ENCODE assay signal across 23 cellular contexts in genomic region chr20:14510341-14510740, GRCh38.
A peak's percentile ranks its signal among the peaks of the same experiment; 100 is the strongest.
DNase-seq lines count a peak whose midpoint lies in the region; ATAC-seq, FAIRE-seq and TF ChIP-seq lines count a peak whose summit lies in the region.
"Had no signal": no experiment of that assay in that cellular context is flagged by ENCODE, and none has a peak within 500 bp of the region (broad histone marks: within the 10 kb centered on the region; RNA-seq: fewer than 3 reads in every experiment).

No MANE protein-coding gene starts in this region.

- H3K36me3 ChIP-seq in SK-N-SH (replicated peaks in 1 of 2; ENCODE audit: control insufficient read depth in 1 of 2, insufficient read depth in 2 of 2, low read length in 1 of 2) = no peaks in the 10 kb centered on the region
- no peaks in the 10 kb centered on the region for H3K36me3 ChIP-seq in aorta (ENCODE audit: control insufficient read depth in 1 of 2, insufficient read depth in 2 of 2, low read length in 1 of 2)
- H3K36me3 ChIP-seq: BLaER1 treated with 17β-estradiol and CSF1 and Interleukin-3, amounts not matched to agents 10 nM and 100 nM had no signal

- no peak for TF ChIP-seq POLR2A in A549 (IDR thresholded peaks at IDR 0.05; ENCODE audit: low read length)
- no peak for TF ChIP-seq POLR2A in GM12892 (IDR thresholded peaks at IDR 0.05; ENCODE audit: low read depth, low read length)

- no peak for TF ChIP-seq CTCF in SK-N-SH (IDR thresholded peaks at IDR 0.05)
- no peak for TF ChIP-seq CTCF in A549 (IDR thresholded peaks at IDR 0.05)

- H3K9me3 ChIP-seq in SK-N-SH (no peaks in the 10 kb centered on the region), A549 (no peaks in the 10 kb centered on the region), aorta (ENCODE audit: control insufficient read depth, low read length) (peaks cover 1% of the 10 kb centered on the region)
- H3K9me3 ChIP-seq: BLaER1 treated with 17β-estradiol and CSF1 and Interleukin-3, amounts not matched to agents 10 nM and 100 nM had no signal

- ATAC-seq in SK-N-SH treated with all-trans-retinoic acid at 6 μM for 48 hours (no peak), A549 (no peak), GM21390 (IDR thresholded peaks at IDR 0.05; ENCODE audit: unreplicated experiment) (no peak), aorta (ENCODE audit: low FRiP score) (no peak)
- ATAC-seq: CD8-positive, alpha-beta T cell had no signal

- no peak overlapping the region for H3K4me2 ChIP-seq in SK-N-SH
- H3K4me2 ChIP-seq in A549 = no peak overlapping the region
- H3K4me2 ChIP-seq: BLaER1 treated with 17β-estradiol and CSF1 and Interleukin-3, amounts not matched to agents 10 nM and 100 nM had no signal

- FAIRE-seq in A549 (lab: Jason Lieb, UNC) (peak; percentile 84), GM12892 (lab: Jason Lieb, UNC) (peak; percentile 33)
- FAIRE-seq: A204.1, D721Med, G401.6, GM12891, GM18507 had no signal

- no peaks in the 10 kb centered on the region for H3K27me3 ChIP-seq in SK-N-SH (ENCODE audit: insufficient read depth)
- no peaks in the 10 kb centered on the region for H3K27me3 ChIP-seq in aorta (ENCODE audit: control insufficient read depth in 1 of 2, insufficient read depth in 2 of 2, low read length in 1 of 2)
- H3K27me3 ChIP-seq: BLaER1 treated with 17β-estradiol and CSF1 and Interleukin-3, amounts not matched to agents 10 nM and 100 nM had no signal

- H4K20me1 ChIP-seq in SK-N-SH (ENCODE audit: insufficient read depth) = no peaks in the 10 kb centered on the region
- H4K20me1 ChIP-seq: BLaER1 treated with 17β-estradiol and CSF1 and Interleukin-3, amounts not matched to agents 10 nM and 100 nM had no signal

- H3K9ac ChIP-seq in SK-N-SH = no peak overlapping the region
- H3K9ac ChIP-seq: BLaER1 treated with 17β-estradiol and CSF1 and Interleukin-3, amounts not matched to agents 10 nM and 100 nM had no signal

- TF ChIP-seq RAD21 in SK-N-SH (IDR thresholded peaks at IDR 0.05; ENCODE audit: low read length) = no peak
- no peak for TF ChIP-seq RAD21 in A549 (conservative IDR thresholded peaks at IDR 0.05 in 1 of 2, IDR thresholded peaks at IDR 0.05 in 1 of 2)

- no peak overlapping the region for H3K4me3 ChIP-seq in SK-N-SH (ENCODE audit: low read depth in 2 of 2, low read length in 1 of 2)
- no peak overlapping the region for H3K4me3 ChIP-seq in A549
- no peak overlapping the region for H3K4me3 ChIP-seq in aorta (ENCODE audit: low read length in 2 of 2)
- H3K4me3 ChIP-seq: BLaER1 treated with 17β-estradiol and CSF1 and Interleukin-3, amounts not matched to agents 10 nM and 100 nM had no signal

- H3K9me2 ChIP-seq in SK-N-SH = no peaks in the 10 kb centered on the region

- TF ChIP-seq EP300 in SK-N-SH (IDR thresholded peaks at IDR 0.05; ENCODE audit: borderline replicate concordance in 1 of 2, low read depth in 1 of 2, low read length in 1 of 2) (no peak), A549 (IDR thresholded peaks at IDR 0.05) (no peak)

- intact Hi-C loops in posterior vena cava (cut with DNase I) = no loop called here
- intact Hi-C loops in aorta (cut with DNase I) = no loop called here

- H3K79me2 ChIP-seq in SK-N-SH (ENCODE audit: insufficient read depth) = no peaks in the 10 kb centered on the region

- H3F3A ChIP-seq in SK-N-SH (replicated peaks; ENCODE audit: insufficient read depth) = no peaks in the 10 kb centered on the region

- H2AFZ ChIP-seq in SK-N-SH (ENCODE audit: low read depth) = no peak overlapping the region

- H3K27ac ChIP-seq in SK-N-SH (ENCODE audit: low read depth in 2 of 2, low read length in 1 of 2) = no peak overlapping the region
- H3K27ac ChIP-seq in A549 = no peak overlapping the region
- no peak overlapping the region for H3K27ac ChIP-seq in aorta (ENCODE audit: low read depth in 1 of 2, low read length in 2 of 2)
- H3K27ac ChIP-seq: BLaER1 treated with 17β-estradiol and CSF1 and Interleukin-3, amounts not matched to agents 10 nM and 100 nM; C4-2B had no signal

- POLR2A ChIA-PET in SK-N-SH (lab: Yijun Ruan, JAX) = no interaction called here
- POLR2A ChIA-PET in A549 (lab: Yijun Ruan, JAX) = no interaction called here

- H3K4me1 ChIP-seq in SK-N-SH (ENCODE audit: control insufficient read depth in 1 of 2, insufficient read depth in 2 of 2, low read depth in 1 of 2, low read length in 1 of 2) = no peaks in the 10 kb centered on the region; a peak in 1 of 4 replicates
- peaks cover 4% of the 10 kb centered on the region; the same call in 1 of the 3 replicates for H3K4me1 ChIP-seq in A549
- no peaks in the 10 kb centered on the region for H3K4me1 ChIP-seq in aorta (ENCODE audit: control insufficient read depth in 1 of 2, insufficient read depth in 2 of 2, low read length in 2 of 2)

- DNase-seq in SK-N-SH = no peak
- no peak for DNase-seq in A549 (ENCODE audit: low read depth in 1 of 2, low spot score in 1 of 2)
- DNase-seq in GM12892 (ENCODE audit: insufficient read length) = no peak
- DNase-seq in NCI-H446 treated with DMSO at 0.1 percent for 48 hours (lab: John Stamatoyannopoulos, UW) = peak; percentile 75
- DNase-seq in posterior vena cava (ENCODE audit: low spot score) = no peak
- no peak for DNase-seq in aorta
- DNase-seq: 8988T; AML-193; Caco-2; Calu3; CD4-positive, alpha-beta T cell; CD8-positive, alpha-beta T cell; DMS79 treated with DMSO at 0.1 percent for 48 hours; GF-D8 had no signal

- WGBS in SK-N-SH (ENCODE audit: low lambda C conversion rate) = 68% methylated on average over 1 of the region's 1 CpG
- 68% methylated on average over 1 of the region's 1 CpG for WGBS in A549 (ENCODE audit: missing lambda C conversion rate)
- WGBS in aorta, 2 donors = 71 to 78% methylated on average over 1 of the region's 1 CpG

- CTCF ChIA-PET in SK-N-SH (lab: Yijun Ruan, JAX) (no interaction called here), A549 (lab: Yijun Ruan, JAX) (no interaction called here)

TF ChIP-seq in SK-N-SH treated with all-trans-retinoic acid at 6 μM for 48 hours, 23 proteins besides CTCF, POLR2A, EP300 and RAD21:
- TF ChIP-seq ISL1 (CRISPR knock-in tag; IDR thresholded peaks at IDR 0.05) = peak; percentile 76
- TF ChIP-seq, protein P1, sequence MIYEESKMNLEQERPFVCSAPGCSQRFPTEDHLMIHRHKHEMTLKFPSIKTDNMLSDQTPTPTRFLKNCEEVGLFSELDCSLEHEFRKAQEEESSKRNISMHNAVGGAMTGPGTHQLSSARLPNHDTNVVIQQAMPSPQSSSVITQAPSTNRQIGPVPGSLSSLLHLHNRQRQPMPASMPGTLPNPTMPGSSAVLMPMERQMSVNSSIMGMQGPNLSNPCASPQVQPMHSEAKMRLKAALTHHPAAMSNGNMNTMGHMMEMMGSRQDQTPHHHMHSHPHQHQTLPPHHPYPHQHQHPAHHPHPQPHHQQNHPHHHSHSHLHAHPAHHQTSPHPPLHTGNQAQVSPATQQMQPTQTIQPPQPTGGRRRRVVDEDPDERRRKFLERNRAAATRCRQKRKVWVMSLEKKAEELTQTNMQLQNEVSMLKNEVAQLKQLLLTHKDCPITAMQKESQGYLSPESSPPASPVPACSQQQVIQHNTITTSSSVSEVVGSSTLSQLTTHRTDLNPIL (CRISPR knock-in tag; IDR thresholded peaks at IDR 0.05; ENCODE audit: low read depth) = peak; percentile 59; the same call in 1 of the 2 replicates
- no peak for TF ChIP-seq RARB (CRISPR knock-in tag; IDR thresholded peaks at IDR 0.05)
- no peak for TF ChIP-seq ZFP30 (CRISPR knock-in tag; IDR thresholded peaks at IDR 0.05)
- no peak for TF ChIP-seq ESRRG (CRISPR knock-in tag; IDR thresholded peaks at IDR 0.05)
- no peak for TF ChIP-seq OSR1 (CRISPR knock-in tag; IDR thresholded peaks at IDR 0.05)
- TF ChIP-seq CSDC2 (CRISPR knock-in tag; IDR thresholded peaks at IDR 0.05) = no peak

TF ChIP-seq in SK-N-SH, 30 proteins besides CTCF, POLR2A, EP300 and RAD21 (continues in another document):
- TF ChIP-seq RXRA (IDR thresholded peaks at IDR 0.05; ENCODE audit: borderline replicate concordance, low read depth) (no peak), ELF1 (IDR thresholded peaks at IDR 0.05) (no peak), TAF1 (IDR thresholded peaks at IDR 0.05; ENCODE audit: borderline replicate concordance, low read depth, low read length) (no peak), NRF1 (IDR thresholded peaks at IDR 0.05; ENCODE audit: low read depth, low read length) (no peak), FOXJ3 (CRISPR knock-in tag; IDR thresholded peaks at IDR 0.05) (no peak)
- TF ChIP-seq, protein P2, sequence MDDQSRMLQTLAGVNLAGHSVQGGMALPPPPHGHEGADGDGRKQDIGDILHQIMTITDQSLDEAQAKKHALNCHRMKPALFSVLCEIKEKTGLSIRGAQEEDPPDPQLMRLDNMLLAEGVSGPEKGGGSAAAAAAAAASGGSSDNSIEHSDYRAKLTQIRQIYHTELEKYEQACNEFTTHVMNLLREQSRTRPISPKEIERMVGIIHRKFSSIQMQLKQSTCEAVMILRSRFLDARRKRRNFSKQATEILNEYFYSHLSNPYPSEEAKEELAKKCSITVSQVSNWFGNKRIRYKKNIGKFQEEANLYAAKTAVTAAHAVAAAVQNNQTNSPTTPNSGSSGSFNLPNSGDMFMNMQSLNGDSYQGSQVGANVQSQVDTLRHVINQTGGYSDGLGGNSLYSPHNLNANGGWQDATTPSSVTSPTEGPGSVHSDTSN (IDR thresholded peaks at IDR 0.05) = no peak

TF ChIP-seq in A549, 52 proteins besides CTCF, POLR2A, EP300 and RAD21 (continues in another document):
- TF ChIP-seq CBX8 (IDR thresholded peaks at IDR 0.05) = no peak
- no peak for TF ChIP-seq KDM5A (IDR thresholded peaks at IDR 0.05)
- no peak for TF ChIP-seq HES2 (IDR thresholded peaks at IDR 0.05)
- TF ChIP-seq RFX5 (IDR thresholded peaks at IDR 0.05) = no peak
- TF ChIP-seq, protein P3, sequence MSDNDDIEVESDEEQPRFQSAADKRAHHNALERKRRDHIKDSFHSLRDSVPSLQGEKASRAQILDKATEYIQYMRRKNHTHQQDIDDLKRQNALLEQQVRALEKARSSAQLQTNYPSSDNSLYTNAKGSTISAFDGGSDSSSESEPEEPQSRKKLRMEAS (IDR thresholded peaks at IDR 0.05) = no peak
- no peak for TF ChIP-seq RARB (CRISPR knock-in tag; IDR thresholded peaks at IDR 0.05)
- no peak for TF ChIP-seq CHD4 (IDR thresholded peaks at IDR 0.05; ENCODE audit: borderline replicate concordance)
- TF ChIP-seq ATOH8 (CRISPR knock-in tag; IDR thresholded peaks at IDR 0.05; ENCODE audit: low read depth) = no peak
- no peak for TF ChIP-seq JUNB (IDR thresholded peaks at IDR 0.05)
- no peak for TF ChIP-seq NFE2L2 (conservative IDR thresholded peaks at IDR 0.05; ENCODE audit: low read length)
- no peak for TF ChIP-seq TP53 (CRISPR knock-in tag; IDR thresholded peaks at IDR 0.05)
- no peak for TF ChIP-seq HOXB13 (CRISPR knock-in tag; IDR thresholded peaks at IDR 0.05; ENCODE audit: low read depth)
